ENCODE assay signal across 9 cellular contexts in genomic region chr16:59826767-59827166, GRCh38.
"Had no signal": no experiment of that assay in that cellular context is flagged by ENCODE, and none has a peak within 500 bp of the region (broad histone marks: within the 10 kb centered on the region; RNA-seq: fewer than 3 reads in every experiment).

No MANE protein-coding gene starts in this region.

- H3K9me3 ChIP-seq: HAP-1 had no signal

- H3K9ac ChIP-seq: GM23248 had no signal

- H3K36me3 ChIP-seq: HAP-1 had no signal

- H3K4me3 ChIP-seq: GM23248, GM23338, HAP-1 had no signal

- ATAC-seq: GM23338, HCT116 had no signal

- H2AFZ ChIP-seq: GM23248, GM23338 had no signal

- H3K4me2 ChIP-seq: GM23338 had no signal

- DNase-seq: GM23248, H7, H9, HFFc6 had no signal

- FAIRE-seq: H1, H54 had no signal

- H3K4me1 ChIP-seq: HAP-1 had no signal

- H3K27ac ChIP-seq: GM23248 had no signal
